ENCODE assay signal across 13 cellular contexts in the genomic region with DNA sequence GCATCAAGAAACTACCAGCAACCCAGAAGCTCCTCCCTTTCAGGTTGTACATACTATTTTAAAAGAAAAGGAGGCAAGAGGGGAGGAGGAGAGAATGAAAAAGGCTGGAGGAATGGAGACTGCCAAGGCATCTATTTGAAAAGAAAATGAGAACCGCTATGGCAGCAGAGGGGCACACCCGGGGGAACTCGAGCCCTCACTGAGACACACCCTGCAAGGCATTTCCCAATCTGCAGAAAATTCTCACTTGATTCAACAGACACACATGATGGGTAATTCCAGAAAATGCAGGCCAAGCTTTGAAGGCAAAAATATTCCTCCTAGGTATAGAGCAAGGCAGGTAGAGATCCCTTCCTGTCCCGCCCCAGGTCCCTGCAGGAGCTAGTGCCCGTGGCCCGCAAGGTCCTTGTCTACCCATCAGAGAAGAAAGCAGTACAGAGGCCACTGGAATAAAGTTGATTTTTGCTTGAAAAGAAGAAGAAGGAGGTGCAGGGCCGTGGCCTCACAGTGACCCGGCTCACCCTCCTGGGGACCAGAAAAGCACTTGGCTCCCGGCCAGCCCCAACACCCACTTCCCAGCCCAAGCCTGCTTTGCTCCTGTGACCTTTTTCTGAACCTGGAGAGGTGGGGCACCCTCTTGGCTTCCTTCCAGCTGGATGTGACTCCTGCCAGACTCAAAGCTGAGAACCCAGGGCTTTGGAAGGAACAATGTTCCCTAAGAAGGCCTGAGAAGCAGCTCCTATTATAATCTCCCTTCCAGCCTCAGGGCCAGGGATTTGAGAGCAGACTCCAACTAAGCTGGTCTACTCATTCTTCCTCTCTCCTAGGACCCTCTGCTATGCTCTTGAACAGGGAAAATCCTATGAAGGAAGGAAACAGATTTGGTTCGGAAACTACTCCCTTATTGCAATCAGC. TPM values are rescaled to one million over a fixed set of nuclear protein-coding genes. Genes with fewer than 3 reads are reported as not detected.
A peak's percentile ranks its signal among the peaks of the same experiment; 100 is the strongest.
DNase-seq lines count a peak whose midpoint lies in the region; ATAC-seq and TF ChIP-seq lines count a peak whose summit lies in the region.
"Had no signal": no experiment of that assay in that cellular context is flagged by ENCODE, and none has a peak within 500 bp of the region (broad histone marks: within the 10 kb centered on the region; RNA-seq: fewer than 3 reads in every experiment).

No MANE protein-coding gene starts in this region.

- no peaks in the 10 kb centered on the region for H3K36me3 ChIP-seq in left ventricle myocardium inferior
- H3K36me3 ChIP-seq in aorta (ENCODE audit: control insufficient read depth in 1 of 2, insufficient read depth in 2 of 2, low read length in 1 of 2): no peaks in the 10 kb centered on the region
- H3K36me3 ChIP-seq: ascending aorta had no signal

- H3K27me3 ChIP-seq in left ventricle myocardium inferior (ENCODE audit: low read depth) (no peaks in the 10 kb centered on the region), aorta (ENCODE audit: control insufficient read depth in 1 of 2, insufficient read depth in 2 of 2, low read length in 1 of 2) (no peaks in the 10 kb centered on the region)
- H3K27me3 ChIP-seq: ascending aorta had no signal

- 68 to 71% methylated on average over 10 of the region's 10 CpGs for WGBS in aorta, 2 donors
- 59 to 64% methylated on average over 10 of the region's 10 CpGs for WGBS in lower leg skin, 2 donors

- TF ChIP-seq CTCF in RWPE1 (conservative IDR thresholded peaks at IDR 0.05; ENCODE audit: low read depth): no peak
- TF ChIP-seq CTCF in left ventricle myocardium inferior (IDR thresholded peaks at IDR 0.05; ENCODE audit: borderline replicate concordance): no peak
- TF ChIP-seq CTCF in lower leg skin (IDR thresholded peaks at IDR 0.05): no peak

- POLR2A ChIA-PET in RWPE1 (lab: Yijun Ruan, JAX; ENCODE audit: low non-redundant PET): no interaction called here

- H3K27ac Mint-ChIP-seq in activated CD8-positive, alpha-beta memory T cell treated with anti-CD3 and anti-CD28 coated beads, Interleukin-2, amount 10 ng/mL, durations not matched to agents 7 days and 5 days: no peak overlapping the region

- no peaks in the 10 kb centered on the region for H3K27me3 Mint-ChIP-seq in activated CD8-positive, alpha-beta memory T cell treated with anti-CD3 and anti-CD28 coated beads, Interleukin-2, amount 10 ng/mL, durations not matched to agents 7 days and 5 days

- intact Hi-C loops in Right ventricle myocardium inferior (cut with DNase I): no loop called here
- intact Hi-C loops in cardiac septum (cut with DNase I): no loop called here
- intact Hi-C loops in left ventricle myocardium inferior (cut with micrococcal nuclease): no loop called here
- intact Hi-C loops in aorta (cut with DNase I): no loop called here
- intact Hi-C loops in lower leg skin (cut with DNase I; ENCODE audit: low total_unique reads): no loop called here

- CTCF ChIA-PET in RWPE1 (lab: Yijun Ruan, JAX): interaction anchor here (0.6 kb wide), 1 partner anchor 929 kb away, joined by 6 read pairs; no protein-coding TSS in a partner anchor
- CTCF ChIA-PET in activated CD8-positive, alpha-beta memory T cell treated with anti-CD3 and anti-CD28 coated beads, Interleukin-2, amount 10 ng/mL, durations not matched to agents 7 days and 5 days (lab: Charles Lee): no interaction called here

- peaks cover 14% of the 10 kb centered on the region for H3K9me3 ChIP-seq in left ventricle myocardium inferior (replicated peaks)
- H3K9me3 ChIP-seq in aorta (ENCODE audit: control insufficient read depth, low read length): no peaks in the 10 kb centered on the region

- H3K4me3 Mint-ChIP-seq in activated CD8-positive, alpha-beta memory T cell treated with anti-CD3 and anti-CD28 coated beads, Interleukin-2, amount 10 ng/mL, durations not matched to agents 7 days and 5 days: no peak overlapping the region
- H3K4me3 Mint-ChIP-seq: neural crest cell had no signal

- peaks cover 6% of the 10 kb centered on the region for H3K9me3 Mint-ChIP-seq in activated CD8-positive, alpha-beta memory T cell treated with anti-CD3 and anti-CD28 coated beads, Interleukin-2, amount 10 ng/mL, durations not matched to agents 7 days and 5 days (ENCODE audit: low read depth)

- DNase-seq in Right ventricle myocardium inferior (ENCODE audit: missing footprints): peak; percentile 74
- DNase-seq in cardiac septum (ENCODE audit: low spot score): no peak
- peak; percentile 6 for DNase-seq in RWPE1 (ENCODE audit: low spot score)
- DNase-seq in left ventricle myocardium inferior: peak; percentile 67
- peak; percentile 56 to 76 for DNase-seq in aorta
- no peak for DNase-seq in activated CD8-positive, alpha-beta memory T cell treated with anti-CD3 and anti-CD28 coated beads, Interleukin-2, amount 10 ng/mL, durations not matched to agents 7 days and 5 days
- DNase-seq in lower leg skin (ENCODE audit: low spot score in 2 of 2): no peak
- DNase-seq: activated CD4-positive, CD25-positive, alpha-beta regulatory T cell treated with anti-CD3 and anti-CD28 coated beads, Interleukin-2, amount 50 U/mL, for 72 hours; foreskin keratinocyte had no signal

- H3K36me3 Mint-ChIP-seq in activated CD8-positive, alpha-beta memory T cell treated with anti-CD3 and anti-CD28 coated beads, Interleukin-2, amount 10 ng/mL, durations not matched to agents 7 days and 5 days: peaks cover 2% of the 10 kb centered on the region

- H3K27ac ChIP-seq in RWPE1: no peak overlapping the region
- peak overlapping the region; percentile 31 for H3K27ac ChIP-seq in left ventricle myocardium inferior (replicated peaks)
- H3K27ac ChIP-seq in aorta (ENCODE audit: low read depth in 1 of 2, low read length in 2 of 2): no peak overlapping the region
- H3K27ac ChIP-seq: ascending aorta, foreskin keratinocyte had no signal

- H3K4me3 ChIP-seq in left ventricle myocardium inferior (no peak overlapping the region), aorta (ENCODE audit: low read length in 2 of 2) (no peak overlapping the region), lower leg skin (ENCODE audit: low read depth, poor library complexity, severe bottlenecking) (no peak overlapping the region)
- H3K4me3 ChIP-seq: ascending aorta had no signal

- H3K4me1 ChIP-seq in left ventricle myocardium inferior (peaks cover 28% of the 10 kb centered on the region), aorta (ENCODE audit: control insufficient read depth in 1 of 2, insufficient read depth in 2 of 2, low read length in 2 of 2) (no peaks in the 10 kb centered on the region)
- H3K4me1 ChIP-seq: ascending aorta, foreskin keratinocyte had no signal

- peaks cover 8% of the 10 kb centered on the region for H3K4me1 Mint-ChIP-seq in activated CD8-positive, alpha-beta memory T cell treated with anti-CD3 and anti-CD28 coated beads, Interleukin-2, amount 10 ng/mL, durations not matched to agents 7 days and 5 days
- H3K4me1 Mint-ChIP-seq: neural crest cell had no signal

- ATAC-seq in Right ventricle myocardium inferior (no peak), aorta (ENCODE audit: low FRiP score) (no peak), GM21576 (IDR thresholded peaks at IDR 0.05; ENCODE audit: unreplicated experiment) (no peak)
- ATAC-seq in activated CD8-positive, alpha-beta memory T cell treated with anti-CD3 and anti-CD28 coated beads, Interleukin-2, amount 10 ng/mL, durations not matched to agents 7 days and 5 days: no peak
- ATAC-seq: foreskin keratinocyte had no signal

- no peak for TF ChIP-seq POLR2A in lower leg skin (IDR thresholded peaks at IDR 0.05)

RNA-seq across cellular contexts. Expression of a gene that starts 6.2 kb away (rescaled TPM):
- 2.5 TPM for total RNA-seq in Right ventricle myocardium inferior
- 1.7 TPM for total RNA-seq in cardiac septum
- total RNA-seq in left ventricle myocardium inferior: 1.7 TPM
- total RNA-seq in aorta: 10 to 100 TPM in 1 of 2 donors, 1 to 10 TPM in 1; 5.9 to 11.8 TPM
- polyA plus RNA-seq in aorta: 1 to 10 TPM in 1 of 2 donors, under 1 TPM in 1; 0.23 to 1.4 TPM
- 10 to 100 TPM; 50.5 to 57.5 TPM for total RNA-seq in activated CD8-positive, alpha-beta memory T cell treated with anti-CD3 and anti-CD28 coated beads, Interleukin-2, amount 10 ng/mL, durations not matched to agents 7 days and 5 days
- total RNA-seq in lower leg skin: 1 to 10 TPM; 2.0 to 3.2 (median 2.4) TPM
- total RNA-seq: foreskin keratinocyte, neural crest cell had no signal
- polyA plus RNA-seq: BJ, foreskin keratinocyte had no signal

Comparison
In these comparisons a context has a peak if more than half of its experiments do, and no peak if none do; other contexts are left out.
1. DNase-seq: peak in Right ventricle myocardium inferior (single experiment), RWPE1 (single experiment), left ventricle myocardium inferior (single experiment) and aorta (2 of 2); none in cardiac septum (single experiment), activated CD8-positive, alpha-beta memory T cell treated with anti-CD3 and anti-CD28 coated beads, Interleukin-2, amount 10 ng/mL, durations not matched to agents 7 days and 5 days (single experiment) and lower leg skin (0 of 2).
2. RNA of a gene that starts 6.2 kb away (total RNA-seq): 50.5 to 57.5 TPM in activated CD8-positive, alpha-beta memory T cell treated with anti-CD3 and anti-CD28 coated beads, Interleukin-2, amount 10 ng/mL, durations not matched to agents 7 days and 5 days; 5.9 to 11.8 TPM in aorta, 2.0 to 3.2 TPM in lower leg skin, 2.5 TPM in Right ventricle myocardium inferior (single experiment), 1.7 TPM in left ventricle myocardium inferior (single experiment) and 1.7 TPM in cardiac septum (single experiment); every median in the first group is over 4 times any median in the second.